ENCODE assay signal across 8 cellular contexts in the genomic region with DNA sequence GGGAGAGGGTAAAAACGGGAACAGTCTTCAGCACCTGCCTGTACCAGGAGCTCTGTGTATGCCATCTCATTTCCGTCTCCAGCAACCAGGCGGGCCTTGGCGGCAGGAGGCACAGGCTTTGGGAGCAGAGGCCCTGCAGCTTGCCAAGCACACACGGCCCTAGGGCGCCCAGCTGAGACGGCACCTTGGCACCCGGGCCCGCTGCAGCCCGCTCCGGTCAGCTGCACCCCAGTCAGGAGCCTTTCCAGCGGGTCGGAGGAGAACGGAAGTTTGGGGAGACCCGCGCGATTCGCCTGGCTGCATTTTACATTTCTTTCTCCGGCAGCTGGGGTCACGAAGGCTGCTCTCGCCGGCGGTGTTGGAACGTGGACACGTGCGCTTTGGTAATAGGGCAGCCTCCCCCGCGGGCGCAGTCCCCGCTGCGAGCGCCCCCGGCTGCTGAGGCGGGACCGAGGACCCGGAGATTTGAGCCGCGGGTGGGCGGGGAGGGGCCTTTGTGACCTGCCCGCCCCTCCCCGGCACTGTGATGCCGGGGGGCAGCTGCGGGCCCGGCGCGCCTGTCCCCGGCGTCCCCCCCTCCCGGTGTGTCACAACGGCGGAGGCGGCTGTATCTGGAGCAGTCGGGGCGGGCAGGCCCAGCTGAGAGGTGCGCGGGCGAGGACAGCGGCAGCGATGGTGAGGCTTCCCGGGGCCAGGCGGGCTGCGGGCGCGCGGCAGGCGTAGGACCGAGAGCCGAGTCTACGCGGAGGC. TPM values are rescaled to one million over a fixed set of nuclear protein-coding genes. Genes with fewer than 3 reads are reported as not detected.
DNase-seq lines count a peak whose midpoint lies in the region; ATAC-seq and TF ChIP-seq lines count a peak whose summit lies in the region.

A gene (plus strand): TSS at position 616 of the 750 bp plus-strand sequence. CDS start 57 bp downstream, at position 673.

- H3K9me3 ChIP-seq in breast epithelium (no peaks in the 10 kb centered on the region), spleen (peaks cover 0 to 7% (median 0%) of the 10 kb centered on the region in 8 donors)

- DNase-seq in DMS79 treated with DMSO at 0.1 percent for 48 hours (lab: John Stamatoyannopoulos, UW) (peak; percentile 18), SHP77 (lab: John Stamatoyannopoulos, UW) (peak; percentile 18 to 47), breast epithelium (ENCODE audit: low spot score in 2 of 2) (peak in 1 of 2 donors; percentile 40), inferior parietal cortex (ENCODE audit: extremely low spot score) (peak; percentile 26), spleen (peak; percentile 77), amniotic stem cell (lab: John Stamatoyannopoulos, UW) (no peak)

- peaks cover 3 to 14% of the 10 kb centered on the region in 2 donors for H3K4me1 ChIP-seq in breast epithelium
- H3K4me1 ChIP-seq in spleen: peaks cover 17 to 55% (median 41%) of the 10 kb centered on the region in 6 donors

- WGBS in spleen, 5 donors: 1 to 10% (median 1%) methylated on average over 4 to 70 of the region's 70 CpGs

- TF ChIP-seq POLR2A in breast epithelium (IDR thresholded peaks at IDR 0.05): no peak
- no peak for TF ChIP-seq POLR2A in spleen (IDR thresholded peaks at IDR 0.05)

- ATAC-seq in HG03108 (IDR thresholded peaks at IDR 0.05; ENCODE audit: unreplicated experiment): peak; percentile 49
- no peak for ATAC-seq in GM21381 (IDR thresholded peaks at IDR 0.05; ENCODE audit: unreplicated experiment)

- intact Hi-C loops in breast epithelium (cut with DNase I; ENCODE audit: low total_unique reads) (no loop called here), spleen (cut with DNase I; ENCODE audit: low total_unique reads) (no loop called here)

- H3K36me3 ChIP-seq in breast epithelium: no peaks in the 10 kb centered on the region
- H3K36me3 ChIP-seq in spleen: no peaks in the 10 kb centered on the region

- H3K27me3 ChIP-seq in breast epithelium (no peaks in the 10 kb centered on the region), spleen (replicated peaks in 1 of 7) (peaks cover 2 to 46% (median 15%) of the 10 kb centered on the region in 7 donors)

- no peak for TF ChIP-seq CTCF in breast epithelium (IDR thresholded peaks at IDR 0.05)
- TF ChIP-seq CTCF in spleen (IDR thresholded peaks at IDR 0.05 in 8 of 11, conservative IDR thresholded peaks at IDR 0.05 in 3 of 11): no peak

- H3K4me3 ChIP-seq in breast epithelium: peak within 1 kb of the TSS; percentile 57 to 82 (median 61)
- H3K4me3 ChIP-seq in spleen: peak within 1 kb of the TSS; percentile 24 to 71 (median 46)

- peak within 1 kb of the TSS in 1 of 2 donors; percentile 29 for H3K27ac ChIP-seq in breast epithelium
- H3K27ac ChIP-seq in spleen: no peak within 1 kb of the TSS

RNA-seq across cellular contexts. Expression of the gene that starts here (rescaled TPM):
- total RNA-seq in breast epithelium: 10 to 100 TPM in 1 of 3 donors, 1 to 10 TPM in 2; 1.6 to 14.7 (median 2.9) TPM
- total RNA-seq in spleen: 1 to 10 TPM; 2.6 to 5.7 (median 4.7) TPM
- 1 to 10 TPM; 2.2 to 3.9 (median 3.7) TPM for polyA plus RNA-seq in spleen
